In genomic region chr2:54666741-54667639, GRCh38 we compare ENCODE assay signal across 1 cellular context.
TF ChIP-seq lines count a peak whose summit lies in the region.

No MANE protein-coding gene starts in this region.

TF ChIP-seq in HepG2, 621 proteins besides CTCF, POLR2A, EP300 and RAD21 (continued from another document):
- TF ChIP-seq GPN1 (CRISPR knock-in tag; IDR thresholded peaks at IDR 0.05; ENCODE audit: borderline replicate concordance) (no peak), ZNF772 (CRISPR knock-in tag; IDR thresholded peaks at IDR 0.05) (peak; percentile 77), ELF4 (CRISPR knock-in tag; IDR thresholded peaks at IDR 0.05; ENCODE audit: borderline replicate concordance) (no peak), ETV5 (CRISPR knock-in tag; IDR thresholded peaks at IDR 0.05; ENCODE audit: borderline replicate concordance) (no peak), CENPT (CRISPR knock-in tag; IDR thresholded peaks at IDR 0.05; ENCODE audit: low read depth) (no peak), TRIM24 (CRISPR knock-in tag; IDR thresholded peaks at IDR 0.05) (no peak), TEAD3 (CRISPR knock-in tag; optimal IDR thresholded peaks at IDR 0.05; ENCODE audit: borderline replicate concordance) (peak; percentile 61), AKNA (CRISPR knock-in tag; IDR thresholded peaks at IDR 0.05; ENCODE audit: borderline replicate concordance) (no peak), ZNF205 (CRISPR knock-in tag; IDR thresholded peaks at IDR 0.05) (peak; percentile 76), MYNN (CRISPR knock-in tag; IDR thresholded peaks at IDR 0.05; ENCODE audit: low read depth) (no peak), IKZF4 (CRISPR knock-in tag; IDR thresholded peaks at IDR 0.05; ENCODE audit: borderline replicate concordance, low read depth, not compliant biosample characterization) (no peak), FOXO4 (CRISPR knock-in tag; conservative IDR thresholded peaks at IDR 0.05) (0 out of 2 replicates have a peak, but pooled peaks have one; percentile 31), CAMTA2 (CRISPR knock-in tag; IDR thresholded peaks at IDR 0.05; ENCODE audit: borderline replicate concordance) (no peak), ZNF441 (CRISPR knock-in tag; IDR thresholded peaks at IDR 0.05; ENCODE audit: borderline replicate concordance) (no peak), ZNF644 (CRISPR knock-in tag; IDR thresholded peaks at IDR 0.05; ENCODE audit: low read depth) (peak; percentile 65), FIP1L1 (IDR thresholded peaks at IDR 0.05; ENCODE audit: borderline replicate concordance, insufficient read depth, low read depth, low read length) (no peak), MED1 (CRISPR knock-in tag; IDR thresholded peaks at IDR 0.05) (peak; percentile 76), SPEN (CRISPR knock-in tag; IDR thresholded peaks at IDR 0.05; ENCODE audit: low read depth) (peak; percentile 35; the same call in 1 of the 2 replicates), GATAD2A (CRISPR knock-in tag; IDR thresholded peaks at IDR 0.05) (peak; percentile 98), PHB2 (IDR thresholded peaks at IDR 0.05; ENCODE audit: partially characterized antibody) (no peak), CERS6 (CRISPR knock-in tag; IDR thresholded peaks at IDR 0.05) (no peak), ZNF512B (CRISPR knock-in tag; IDR thresholded peaks at IDR 0.05; ENCODE audit: borderline replicate concordance) (no peak), ZNF761 (CRISPR knock-in tag; conservative IDR thresholded peaks at IDR 0.05) (no peak), ZNF414 (CRISPR knock-in tag; IDR thresholded peaks at IDR 0.05) (no peak), ZNF768 (CRISPR knock-in tag; IDR thresholded peaks at IDR 0.05) (no peak)
